26 cellular contexts compared by ENCODE assay signal in genomic region chr5:144947019-144947418, GRCh38.
A peak's percentile ranks its signal among the peaks of the same experiment; 100 is the strongest.
DNase-seq lines count a peak whose midpoint lies in the region; ATAC-seq, FAIRE-seq and TF ChIP-seq lines count a peak whose summit lies in the region.
"Had no signal": no experiment of that assay in that cellular context is flagged by ENCODE, and none has a peak within 500 bp of the region (broad histone marks: within the 10 kb centered on the region; RNA-seq: fewer than 3 reads in every experiment).

No MANE protein-coding gene starts in this region.

- POLR2A ChIA-PET in A549 (lab: Yijun Ruan, JAX) = no interaction called here
- POLR2A ChIA-PET in OCI-LY7 (lab: Charles Lee) = no interaction called here

- FAIRE-seq in A549 (lab: Jason Lieb, UNC) (no peak), D721Med (lab: Jason Lieb, UNC) (peak; percentile 25)
- FAIRE-seq: A204.1, GM12878, GM12892, GM18507 had no signal

- no peak overlapping the region for H3K27ac Mint-ChIP-seq in effector memory CD8-positive, alpha-beta T cell
- H3K27ac Mint-ChIP-seq: B cell; CD4-positive, alpha-beta T cell; CD8-positive, alpha-beta T cell had no signal

- H2AFZ ChIP-seq in OCI-LY7 (ENCODE audit: low read length) = peak overlapping the region; percentile 33; the same call in 1 of the 2 replicates

- no peak for TF ChIP-seq POLR2A in A549 (IDR thresholded peaks at IDR 0.05; ENCODE audit: low read length)

- no peaks in the 10 kb centered on the region for H3K27me3 Mint-ChIP-seq in effector memory CD8-positive, alpha-beta T cell
- H3K27me3 Mint-ChIP-seq: B cell; CD4-positive, alpha-beta T cell had no signal

- H3K9me3 Mint-ChIP-seq in effector memory CD8-positive, alpha-beta T cell = peaks cover 0 to 12% of the 10 kb centered on the region in 2 donors

- no peaks in the 10 kb centered on the region for H3K36me3 ChIP-seq in OCI-LY7 (ENCODE audit: insufficient read depth, low read length)
- H3K36me3 ChIP-seq: BLaER1 treated with 17β-estradiol and CSF1 and Interleukin-3, amounts not matched to agents 10 nM and 100 nM had no signal

- no TSS peak for BruUV-seq in OCI-LY7 (replicated peaks; lab: Mats Ljungman, UMichigan)

- no peak overlapping the region for H3K4me2 ChIP-seq in A549
- H3K4me2 ChIP-seq in OCI-LY7 (ENCODE audit: low read length) = no peak overlapping the region; the same call in 1 of the 2 replicates
- H3K4me2 ChIP-seq: BLaER1 treated with 17β-estradiol and CSF1 and Interleukin-3, amounts not matched to agents 10 nM and 100 nM had no signal

- CTCF ChIA-PET in A549 (lab: Yijun Ruan, JAX) (interaction anchor here (1.3 kb wide), 1 partner anchor 12 kb away, joined by 3 read pairs; no protein-coding TSS in a partner anchor), OCI-LY7 (lab: Charles Lee; ENCODE audit: unreplicated experiment) (no interaction called here)

- H3K9me3 ChIP-seq in A549 (0 out of 3 replicates have a peak, but pooled peaks cover 2% of the 10 kb centered on the region), OCI-LY7 (ENCODE audit: low read length) (no peaks in the 10 kb centered on the region)
- H3K9me3 ChIP-seq: BLaER1 treated with 17β-estradiol and CSF1 and Interleukin-3, amounts not matched to agents 10 nM and 100 nM; Caco-2 had no signal

- no peak for TF ChIP-seq RAD21 in A549 (conservative IDR thresholded peaks at IDR 0.05 in 1 of 2, IDR thresholded peaks at IDR 0.05 in 1 of 2)

- ATAC-seq in A549 (no peak), GM19395 (IDR thresholded peaks at IDR 0.05; ENCODE audit: unreplicated experiment) (no peak)
- no peak for ATAC-seq in effector memory CD8-positive, alpha-beta T cell (replicated peaks)
- ATAC-seq: CD8-positive, alpha-beta T cell; GM12878 had no signal

- H3K4me1 Mint-ChIP-seq in effector memory CD8-positive, alpha-beta T cell (ENCODE audit: low read depth in 2 of 2) = no peaks in the 10 kb centered on the region
- H3K4me1 Mint-ChIP-seq: B cell had no signal

- 1% methylated on average over 2 of the region's 2 CpGs for WGBS in A549 (ENCODE audit: missing lambda C conversion rate)

- H4K20me1 ChIP-seq in OCI-LY7 (ENCODE audit: insufficient read depth, low read length) = no peaks in the 10 kb centered on the region
- H4K20me1 ChIP-seq: BLaER1 treated with 17β-estradiol and CSF1 and Interleukin-3, amounts not matched to agents 10 nM and 100 nM had no signal

- H3K4me3 Mint-ChIP-seq in effector memory CD8-positive, alpha-beta T cell = no peak overlapping the region
- H3K4me3 Mint-ChIP-seq: B cell; CD4-positive, alpha-beta T cell; CD8-positive, alpha-beta T cell had no signal

- no peak for TF ChIP-seq EP300 in A549 (IDR thresholded peaks at IDR 0.05)

- no peaks in the 10 kb centered on the region for H3K79me2 ChIP-seq in OCI-LY7 (ENCODE audit: insufficient read depth, low read depth, low read length)

- H3K4me3 ChIP-seq in A549 (no peak overlapping the region), OCI-LY7 (ENCODE audit: low read depth, low read length, poor library complexity, severe bottlenecking) (no peak overlapping the region)
- H3K4me3 ChIP-seq: BLaER1 treated with 17β-estradiol and CSF1 and Interleukin-3, amounts not matched to agents 10 nM and 100 nM; GM12878 had no signal

- H3K4me1 ChIP-seq in A549 (no peaks in the 10 kb centered on the region), OCI-LY7 (ENCODE audit: insufficient read depth, low read length, poor library complexity, severe bottlenecking) (peaks cover 8% of the 10 kb centered on the region)
- H3K4me1 ChIP-seq: Caco-2 had no signal

- no peaks in the 10 kb centered on the region for H3K9me2 ChIP-seq in OCI-LY7 (ENCODE audit: insufficient read depth, low read length)

- DNase-seq in A549 (ENCODE audit: low read depth in 1 of 2, low spot score in 1 of 2) = no peak
- no peak for DNase-seq in D721Med (ENCODE audit: insufficient read length, low spot score)
- no peak for DNase-seq in OCI-LY7 (ENCODE audit: low spot score)
- no peak for DNase-seq in stimulated activated naive CD4-positive, alpha-beta T cell treated with Interleukin-2 at 50 U/mL for 16 hours (lab: John Stamatoyannopoulos, UW)
- DNase-seq in effector memory CD8-positive, alpha-beta T cell = no peak
- DNase-seq: 8988T; AML-193; Caco-2; Calu3; CD4-positive, alpha-beta T cell; CD8-positive, alpha-beta T cell; DMS 273 treated with DMSO at 0.1 percent for 48 hours; DMS153; DMS53; DMS79; DND-41; EL; GDM1 had no signal

- intact Hi-C loops in OCI-LY7 (cut with micrococcal nuclease; ENCODE audit: unreplicated experiment) = no loop called here

- H3K27ac ChIP-seq in A549 (no peak overlapping the region), OCI-LY7 (ENCODE audit: low read depth, low read length, poor library complexity, severe bottlenecking) (no peak overlapping the region)
- H3K27ac ChIP-seq: BLaER1 treated with 17β-estradiol and CSF1 and Interleukin-3, amounts not matched to agents 10 nM and 100 nM; C4-2B had no signal

- H3K36me3 Mint-ChIP-seq in effector memory CD8-positive, alpha-beta T cell (ENCODE audit: insufficient read depth) = no peaks in the 10 kb centered on the region
- H3K36me3 Mint-ChIP-seq: CD8-positive, alpha-beta T cell had no signal

- TF ChIP-seq CTCF in A549 (IDR thresholded peaks at IDR 0.05) = no peak
- no peak for TF ChIP-seq CTCF in D721Med (IDR thresholded peaks at IDR 0.05; ENCODE audit: insufficient read depth, missing control alignments)
- TF ChIP-seq CTCF in OCI-LY7 (conservative IDR thresholded peaks at IDR 0.05; ENCODE audit: low read length) = no peak

TF ChIP-seq in A549, 52 proteins besides CTCF, POLR2A, EP300 and RAD21:
- TF ChIP-seq EHMT2 (IDR thresholded peaks at IDR 0.05; ENCODE audit: low read depth) (no peak), HDAC2 (IDR thresholded peaks at IDR 0.05) (no peak), MAFK (IDR thresholded peaks at IDR 0.05; ENCODE audit: partially characterized antibody) (peak; percentile 90)
